In genomic region chr11:57303280-57303989, GRCh38 we compare ENCODE assay signal across 17 cellular contexts. TPM values are rescaled to one million over a fixed set of nuclear protein-coding genes. Genes with fewer than 3 reads are reported as not detected.
DNase-seq lines count a peak whose midpoint lies in the region; ATAC-seq, FAIRE-seq and TF ChIP-seq lines count a peak whose summit lies in the region.
"Had no signal": no experiment of that assay in that cellular context is flagged by ENCODE, and none has a peak within 500 bp of the region (broad histone marks: within the 10 kb centered on the region; RNA-seq: fewer than 3 reads in every experiment).

No MANE protein-coding gene starts in this region.

- peak overlapping the region; percentile 30 for H3K27ac Mint-ChIP-seq in activated naive CD4-positive, alpha-beta T cell treated with anti-CD3 and anti-CD28 coated beads, Interleukin-2, amount 50 U/mL, for 24 hours
- H3K27ac Mint-ChIP-seq in CD4-positive, alpha-beta T cell, result no peak overlapping the region
- H3K27ac Mint-ChIP-seq: effector memory CD8-positive, alpha-beta T cell; T-cell had no signal

- ATAC-seq in SK-N-SH treated with all-trans-retinoic acid at 6 μM for 48 hours (peak; percentile 11; the same call in 2 of the 3 replicates), HG03520 (IDR thresholded peaks at IDR 0.05; ENCODE audit: unreplicated experiment) (no peak)
- no peak for ATAC-seq in CD4-positive, alpha-beta T cell (ENCODE audit: poor library complexity)
- ATAC-seq: effector memory CD8-positive, alpha-beta T cell; left lobe of liver; T-cell had no signal

- H3K27me3 Mint-ChIP-seq in activated naive CD4-positive, alpha-beta T cell treated with anti-CD3 and anti-CD28 coated beads, Interleukin-2, amount 50 U/mL, for 24 hours, result no peaks in the 10 kb centered on the region
- H3K27me3 Mint-ChIP-seq in CD4-positive, alpha-beta T cell, result no peaks in the 10 kb centered on the region
- H3K27me3 Mint-ChIP-seq: effector memory CD8-positive, alpha-beta T cell; T-cell had no signal

- TF ChIP-seq CTCF in hepatocyte (IDR thresholded peaks at IDR 0.05; ENCODE audit: poor library complexity) (no peak), stomach (IDR thresholded peaks at IDR 0.05) (no peak)
- no peak for TF ChIP-seq CTCF in CD4-positive, alpha-beta T cell (IDR thresholded peaks at IDR 0.05)

- H3K9me2 ChIP-seq in hepatocyte (replicated peaks; ENCODE audit: insufficient read depth), result no peaks in the 10 kb centered on the region

- H3K4me1 ChIP-seq in hepatocyte (ENCODE audit: insufficient read depth) (peaks cover 10% of the 10 kb centered on the region), stomach (peaks cover 45 to 55% (median 52%) of the 10 kb centered on the region in 4 donors)

- CTCF ChIA-PET in CD4-positive, alpha-beta T cell (lab: Charles Lee), result interaction anchor here (0.6 kb wide), 1 partner anchor 34 kb away, joined by 3 read pairs; no protein-coding TSS in a partner anchor

- peak overlapping the region; percentile 35 for H3K4me2 ChIP-seq in hepatocyte

- no peak overlapping the region for H3K27ac ChIP-seq in hepatocyte
- peak overlapping the region; percentile 58 to 94 (median 66) for H3K27ac ChIP-seq in stomach
- H3K27ac ChIP-seq in CD4-positive, alpha-beta T cell (ENCODE audit: low read depth, low read length), result no peak overlapping the region

- no peak for DNase-seq in activated naive CD4-positive, alpha-beta T cell (lab: John Stamatoyannopoulos, UW)
- DNase-seq in hepatocyte (ENCODE audit: low spot score), result no peak
- DNase-seq in stomach, result peak; percentile 62
- no peak for DNase-seq in GM12892 (ENCODE audit: insufficient read length)
- no peak for DNase-seq in CD4-positive, alpha-beta T cell
- DNase-seq: ACHN; activated CD4-positive, alpha-beta T cell treated with anti-CD3 and anti-CD28 coated beads for 48 hours; COR-L47; effector memory CD8-positive, alpha-beta T cell; Kasumi-1; stimulated activated CD4-positive, alpha-beta T cell treated with anti-CD3 and anti-CD28 coated beads, Interleukin-15, amount 100 ng/mL, for 24 hours; T-cell had no signal

- POLR2A ChIA-PET in CD4-positive, alpha-beta T cell (lab: Charles Lee), result no interaction called here

- intact Hi-C loops in stomach (cut with DNase I; ENCODE audit: low total_unique reads), result no loop called here
- intact Hi-C loops in CD4-positive, alpha-beta T cell (cut with DNase I, micrococcal nuclease), result no loop called here

- H3K9me3 ChIP-seq in hepatocyte (ENCODE audit: low read depth), result no peaks in the 10 kb centered on the region
- H3K9me3 ChIP-seq in stomach, result peaks cover 0 to 18% (median 15%) of the 10 kb centered on the region in 4 donors
- peaks cover 9% of the 10 kb centered on the region for H3K9me3 ChIP-seq in CD4-positive, alpha-beta T cell (ENCODE audit: control insufficient read depth, low read length)

- peaks cover 45% of the 10 kb centered on the region for H3K79me2 ChIP-seq in hepatocyte

- H3K4me3 ChIP-seq in hepatocyte (no peak overlapping the region), stomach (no peak overlapping the region)

- H3K36me3 ChIP-seq in hepatocyte (replicated peaks; ENCODE audit: insufficient read depth, low read depth) (peaks cover 10% of the 10 kb centered on the region), stomach (peaks cover 53 to 66% (median 59%) of the 10 kb centered on the region in 4 donors)

- 84% methylated on average over 17 of the region's 17 CpGs for WGBS in hepatocyte (ENCODE audit: low lambda C conversion rate, missing lambda C conversion rate)
- WGBS in stomach, 5 donors, result 62 to 80% (median 68%) methylated on average over 17 of the region's 17 CpGs

- H2AFZ ChIP-seq in hepatocyte, result no peak overlapping the region

- H3K9me3 Mint-ChIP-seq in activated naive CD4-positive, alpha-beta T cell treated with anti-CD3 and anti-CD28 coated beads, Interleukin-2, amount 50 U/mL, for 24 hours, result no peaks in the 10 kb centered on the region
- H3K9me3 Mint-ChIP-seq in CD4-positive, alpha-beta T cell, result no peaks in the 10 kb centered on the region

- FAIRE-seq in GM12892 (lab: Jason Lieb, UNC), result no peak

- H3K4me3 Mint-ChIP-seq in activated naive CD4-positive, alpha-beta T cell treated with anti-CD3 and anti-CD28 coated beads, Interleukin-2, amount 50 U/mL, for 24 hours, result no peak overlapping the region
- no peak overlapping the region for H3K4me3 Mint-ChIP-seq in CD4-positive, alpha-beta T cell
- H3K4me3 Mint-ChIP-seq: effector memory CD8-positive, alpha-beta T cell; T-cell had no signal

- peaks cover 19% of the 10 kb centered on the region for H4K20me1 ChIP-seq in hepatocyte (ENCODE audit: insufficient read depth, poor library complexity, severe bottlenecking)

- TF ChIP-seq POLR2A in stomach (IDR thresholded peaks at IDR 0.05) (no peak), GM12892 (IDR thresholded peaks at IDR 0.05; ENCODE audit: low read depth, low read length) (no peak)

- no peaks in the 10 kb centered on the region for H3K4me1 Mint-ChIP-seq in activated naive CD4-positive, alpha-beta T cell treated with anti-CD3 and anti-CD28 coated beads, Interleukin-2, amount 50 U/mL, for 24 hours
- H3K4me1 Mint-ChIP-seq in CD4-positive, alpha-beta T cell (ENCODE audit: low read depth), result no peaks in the 10 kb centered on the region

- TF ChIP-seq EP300 in stomach (IDR thresholded peaks at IDR 0.05), result no peak

- H3K27me3 ChIP-seq in hepatocyte (no peaks in the 10 kb centered on the region), stomach (no peaks in the 10 kb centered on the region)
- no peaks in the 10 kb centered on the region for H3K27me3 ChIP-seq in CD4-positive, alpha-beta T cell (ENCODE audit: control insufficient read depth, insufficient read depth, low read length)

- H3K36me3 Mint-ChIP-seq in activated naive CD4-positive, alpha-beta T cell treated with anti-CD3 and anti-CD28 coated beads, Interleukin-2, amount 50 U/mL, for 24 hours, result peaks cover 30% of the 10 kb centered on the region
- H3K36me3 Mint-ChIP-seq in CD4-positive, alpha-beta T cell (ENCODE audit: low read depth), result peaks cover 50% of the 10 kb centered on the region

TF ChIP-seq in SK-N-SH treated with all-trans-retinoic acid at 6 μM for 48 hours, 23 proteins besides CTCF, POLR2A, EP300 and RAD21:
- TF ChIP-seq TCF4 (CRISPR knock-in tag; IDR thresholded peaks at IDR 0.05; ENCODE audit: borderline replicate concordance), result no peak
- TF ChIP-seq SNAI2 (CRISPR knock-in tag; IDR thresholded peaks at IDR 0.05), result no peak
- TF ChIP-seq CSRNP3 (CRISPR knock-in tag; IDR thresholded peaks at IDR 0.05), result no peak
- no peak for TF ChIP-seq PPARA (CRISPR knock-in tag; IDR thresholded peaks at IDR 0.05; ENCODE audit: borderline replicate concordance)
- TF ChIP-seq ZC3H10 (CRISPR knock-in tag; IDR thresholded peaks at IDR 0.05), result no peak
- TF ChIP-seq ZNF565 (CRISPR knock-in tag; conservative IDR thresholded peaks at IDR 0.05; ENCODE audit: low read depth), result no peak
- no peak for TF ChIP-seq ESRRG (CRISPR knock-in tag; IDR thresholded peaks at IDR 0.05)

RNA-seq across cellular contexts. Expression of gene TNKS1BP1, which starts 21.3 kb away (rescaled TPM):
- total RNA-seq in hepatocyte (30.7 and 54.9 TPM in 2 replicates), stomach (100 to 1,000 TPM in 3 of 5 donors, 10 to 100 TPM in 2; 59.4 to 238 (median 126) TPM)
- polyA plus RNA-seq in hepatocyte (104 and 114 TPM in 2 replicates), stomach (100 to 1,000 TPM in 2 of 3 donors, 10 to 100 TPM in 1; 84.9 to 136 (median 111) TPM)
- polyA plus RNA-seq in GM12892 (2012; ENCODE audit: missing spikeins), result 5.8 TPM
- 10 to 100 TPM; 12.9 to 13.2 TPM for total RNA-seq in CD4-positive, alpha-beta T cell

RNA-seq across cellular contexts. Expression of gene SSRP1, which starts 32.3 kb away (rescaled TPM):
- 64.6 and 68.6 TPM in 2 replicates for total RNA-seq in hepatocyte
- polyA plus RNA-seq in hepatocyte, result 34.0 and 42.3 TPM in 2 replicates
- 10 to 100 TPM; 15.8 to 62.9 (median 41.9) TPM for total RNA-seq in stomach
- 10 to 100 TPM; 43.5 to 58.8 (median 50.6) TPM for polyA plus RNA-seq in stomach
- 117 TPM for polyA plus RNA-seq in GM12892 (2012; ENCODE audit: missing spikeins)
- total RNA-seq in CD4-positive, alpha-beta T cell, result 10 to 100 TPM; 36.7 to 41.2 TPM

RNA-seq across cellular contexts. Expression of gene P2RX3, which starts 34.7 kb away (rescaled TPM):
- total RNA-seq in hepatocyte, result 0.16 TPM in 1 of 2 replicates, not detected in the other
- polyA plus RNA-seq in hepatocyte, result not detected in 2 replicates
- total RNA-seq in stomach, result 1 to 10 TPM in 1 of 5 donors, under 1 TPM in 1, not detected in 3; 0.18 to 1.7 TPM
- polyA plus RNA-seq in stomach, result not detected
- not detected for polyA plus RNA-seq in GM12892 (2012; ENCODE audit: missing spikeins)
- not detected for total RNA-seq in CD4-positive, alpha-beta T cell
- total RNA-seq: aorta, T-cell had no signal
- polyA plus RNA-seq: aorta had no signal

Comparison
In these comparisons a context has a peak if more than half of its experiments do, and no peak if none do; other contexts are left out.
1. H3K27ac ChIP-seq: peak in stomach (5 of 5); none in hepatocyte (single experiment) and CD4-positive, alpha-beta T cell (single experiment).